Comparison of ENCODE assay signal across 14 cellular contexts in genomic region chr6:85136310-85136709, GRCh38.
DNase-seq lines count a peak whose midpoint lies in the region; ATAC-seq and TF ChIP-seq lines count a peak whose summit lies in the region.
"Had no signal": no experiment of that assay in that cellular context is flagged by ENCODE, and none has a peak within 500 bp of the region (broad histone marks: within the 10 kb centered on the region; RNA-seq: fewer than 3 reads in every experiment).

No MANE protein-coding gene starts in this region.

- no peaks in the 10 kb centered on the region for H3K9me3 ChIP-seq in adipocyte (ENCODE audit: control insufficient read depth, low read length)
- H3K9me3 ChIP-seq in left lung: no peaks in the 10 kb centered on the region
- no peaks in the 10 kb centered on the region for H3K9me3 ChIP-seq in neural progenitor cell (ENCODE audit: low read depth)
- no peaks in the 10 kb centered on the region for H3K9me3 ChIP-seq in upper lobe of left lung
- H3K9me3 ChIP-seq: BE2C had no signal

- intact Hi-C loops in left lung (cut with DNase I): no loop called here

- TF ChIP-seq CTCF in left lung (IDR thresholded peaks at IDR 0.05) (no peak), neural progenitor cell (IDR thresholded peaks at IDR 0.05) (no peak), upper lobe of left lung (IDR thresholded peaks at IDR 0.05) (no peak)

- TF ChIP-seq POLR2A in upper lobe of left lung (IDR thresholded peaks at IDR 0.05): no peak

- no peaks in the 10 kb centered on the region for H3F3A ChIP-seq in neural progenitor cell (ENCODE audit: low read depth)

- H3K4me3 ChIP-seq in adipocyte (ENCODE audit: low read length) (peak overlapping the region; percentile 2), left lung (no peak overlapping the region), neural progenitor cell (no peak overlapping the region), upper lobe of left lung (no peak overlapping the region)

- H3K27me3 Mint-ChIP-seq in neural progenitor cell (ENCODE audit: insufficient read depth, low read depth): no peaks in the 10 kb centered on the region

- no peak overlapping the region for H3K4me3 Mint-ChIP-seq in neural progenitor cell
- H3K4me3 Mint-ChIP-seq: CD4-positive, alpha-beta memory T cell had no signal

- H3K4me1 ChIP-seq in adipocyte (ENCODE audit: control insufficient read depth, insufficient read depth, low read length) (peaks cover 16% of the 10 kb centered on the region), left lung (no peaks in the 10 kb centered on the region), neural progenitor cell (no peaks in the 10 kb centered on the region), upper lobe of left lung (no peaks in the 10 kb centered on the region)
- H3K4me1 ChIP-seq: BE2C had no signal

- no peak for TF ChIP-seq EP300 in upper lobe of left lung (IDR thresholded peaks at IDR 0.05)

- peak overlapping the region; percentile 47 for H3K9ac ChIP-seq in adipocyte (ENCODE audit: low read length)
- H3K9ac ChIP-seq in neural progenitor cell: no peak overlapping the region

- no peaks in the 10 kb centered on the region for H4K20me1 ChIP-seq in neural progenitor cell (ENCODE audit: low read depth)

- no peaks in the 10 kb centered on the region for H3K36me3 Mint-ChIP-seq in neural progenitor cell
- H3K36me3 Mint-ChIP-seq: CD4-positive, alpha-beta memory T cell had no signal

- H3K4me1 Mint-ChIP-seq in neural progenitor cell: peaks cover 2% of the 10 kb centered on the region
- H3K4me1 Mint-ChIP-seq: CD4-positive, alpha-beta memory T cell had no signal

- 51 to 67% methylated on average over 3 of the region's 3 CpGs for WGBS in upper lobe of left lung, 2 donors

- no peak for DNase-seq in adipocyte (ENCODE audit: low read depth)
- no peak for DNase-seq in left lung
- DNase-seq in neural progenitor cell (ENCODE audit: low spot score): peak; percentile 13
- DNase-seq in upper lobe of left lung: peak in 1 of 2 donors; percentile 36
- no peak for DNase-seq in AG08395 (ENCODE audit: low spot score)
- no peak for DNase-seq in GDM1 (lab: John Stamatoyannopoulos, UW)
- DNase-seq in stimulated activated CD4-positive, alpha-beta T cell treated with anti-CD3 and anti-CD28 coated beads, Interleukin-4, amount 100 ng/mL, for 1 hour: no peak
- no peak for DNase-seq in NCI-H2227 treated with DMSO at 0.1 percent for 48 hours (lab: John Stamatoyannopoulos, UW)
- DNase-seq: BE2C; CD4-positive, alpha-beta memory T cell; DMS79 had no signal

- H3K79me2 ChIP-seq in neural progenitor cell (ENCODE audit: low read depth): no peaks in the 10 kb centered on the region

- no peaks in the 10 kb centered on the region for H3K27me3 ChIP-seq in adipocyte (replicated peaks; ENCODE audit: control insufficient read depth, insufficient read depth, low read length)
- no peaks in the 10 kb centered on the region for H3K27me3 ChIP-seq in left lung
- no peaks in the 10 kb centered on the region for H3K27me3 ChIP-seq in neural progenitor cell
- no peaks in the 10 kb centered on the region for H3K27me3 ChIP-seq in upper lobe of left lung
- H3K27me3 ChIP-seq: BE2C had no signal

- ATAC-seq in left lung (peak; percentile 92), upper lobe of left lung (ENCODE audit: low FRiP score in 2 of 2) (peak; percentile 50 to 82)
- ATAC-seq: HCT116 had no signal

- no peaks in the 10 kb centered on the region for H3K36me3 ChIP-seq in adipocyte (ENCODE audit: control insufficient read depth, insufficient read depth, low read length, severe bottlenecking)
- no peaks in the 10 kb centered on the region for H3K36me3 ChIP-seq in left lung
- no peaks in the 10 kb centered on the region for H3K36me3 ChIP-seq in neural progenitor cell
- H3K36me3 ChIP-seq in upper lobe of left lung: no peaks in the 10 kb centered on the region
- H3K36me3 ChIP-seq: BE2C had no signal

- no peaks in the 10 kb centered on the region for H3K9me3 Mint-ChIP-seq in neural progenitor cell

- H3K27ac Mint-ChIP-seq in neural progenitor cell: no peak overlapping the region
- H3K27ac Mint-ChIP-seq: CD4-positive, alpha-beta memory T cell had no signal

- no peak overlapping the region for H3K4me2 ChIP-seq in neural progenitor cell

- H2AFZ ChIP-seq in neural progenitor cell (replicated peaks): no peak overlapping the region

- H3K27ac ChIP-seq in left lung (no peak overlapping the region), neural progenitor cell (no peak overlapping the region), upper lobe of left lung (no peak overlapping the region)
- H3K27ac ChIP-seq: C4-2B, HL-60 had no signal
